Comparison of ENCODE assay signal across 8 cellular contexts in genomic region chr1:52842643-52843310, GRCh38. TPM values are rescaled to one million over a fixed set of nuclear protein-coding genes. Genes with fewer than 3 reads are reported as not detected.
DNase-seq lines count a peak whose midpoint lies in the region; ATAC-seq and TF ChIP-seq lines count a peak whose summit lies in the region.

TSS of gene ZYG11A (plus strand) at chr1:52842760. CDS start at chr1:52842884, 124 bp downstream.

- no peaks in the 10 kb centered on the region for H3K9me3 Mint-ChIP-seq in Caco-2 (ENCODE audit: unreplicated experiment)
- H3K9me3 Mint-ChIP-seq in activated naive CD8-positive, alpha-beta T cell (ENCODE audit: low read depth) = no peaks in the 10 kb centered on the region

- ATAC-seq in GM21381 (IDR thresholded peaks at IDR 0.05; ENCODE audit: unreplicated experiment) = peak; percentile 94
- ATAC-seq in right cardiac atrium = peak; percentile 95 to 96

- H3K27me3 ChIP-seq in Caco-2 (replicated peaks; ENCODE audit: control insufficient read depth, insufficient read depth, low read length) = no peaks in the 10 kb centered on the region
- no peaks in the 10 kb centered on the region; the same call in 1 of the 2 replicates for H3K27me3 ChIP-seq in SJSA1 (replicated peaks)
- H3K27me3 ChIP-seq in right cardiac atrium (ENCODE audit: control insufficient read depth, insufficient read depth) = no peaks in the 10 kb centered on the region
- H3K27me3 ChIP-seq in skeletal muscle tissue (ENCODE audit: control insufficient read depth in 3 of 3, insufficient read depth in 3 of 3, low read length in 3 of 3) = peaks cover 9 to 22% (median 17%) of the 10 kb centered on the region in 3 donors

- H3K36me3 ChIP-seq in Caco-2 (ENCODE audit: control insufficient read depth, insufficient read depth, low read length) (no peaks in the 10 kb centered on the region), SJSA1 (no peaks in the 10 kb centered on the region), skeletal muscle tissue (ENCODE audit: control insufficient read depth in 3 of 3, insufficient read depth in 3 of 3, low read length in 3 of 3) (no peaks in the 10 kb centered on the region)

- CTCF ChIA-PET in Caco-2 (lab: Charles Lee) = interaction anchor here (0.6 to 1.8 kb wide), 5 partner anchors 14 to 157 kb away, joined by 3 to 8 read pairs (median 3); partner anchors contain the start of genes ECHDC2 and ZYG11B

- peak within 1 kb of the TSS in 2 of 3 donors; percentile 14 to 54 for H3K9ac ChIP-seq in skeletal muscle tissue (ENCODE audit: low read depth in 1 of 3, low read length in 3 of 3)

- H3K36me3 Mint-ChIP-seq in Caco-2 (ENCODE audit: insufficient read depth, unreplicated experiment) = peaks cover 5% of the 10 kb centered on the region
- no peaks in the 10 kb centered on the region for H3K36me3 Mint-ChIP-seq in activated naive CD8-positive, alpha-beta T cell

- POLR2A ChIA-PET in Caco-2 (lab: Charles Lee) = interaction anchor here (0.6 to 1.5 kb wide), 3 partner anchors 25 to 225 kb away, joined by 3 to 6 read pairs (median 5); partner anchors contain the start of gene ECHDC2

- no peaks in the 10 kb centered on the region for H3K27me3 Mint-ChIP-seq in Caco-2 (ENCODE audit: insufficient read depth, unreplicated experiment)
- peaks cover 13% of the 10 kb centered on the region for H3K27me3 Mint-ChIP-seq in activated naive CD8-positive, alpha-beta T cell

- peaks cover 3% of the 10 kb centered on the region; the same call in 1 of the 2 replicates for H3K4me1 ChIP-seq in Caco-2
- H3K4me1 ChIP-seq in SJSA1 (replicated peaks) = peaks cover 12% of the 10 kb centered on the region
- peaks cover 4% of the 10 kb centered on the region for H3K4me1 ChIP-seq in right cardiac atrium (ENCODE audit: control insufficient read depth, insufficient read depth, low read length)
- peaks cover 0 to 9% (median 7%) of the 10 kb centered on the region in 3 donors for H3K4me1 ChIP-seq in skeletal muscle tissue (ENCODE audit: control insufficient read depth in 3 of 3, insufficient read depth in 3 of 3, low read length in 3 of 3)

- WGBS in right cardiac atrium = 2% methylated on average over 88 of the region's 88 CpGs

- H3K9me3 ChIP-seq in Caco-2 (no peaks in the 10 kb centered on the region), SJSA1 (replicated peaks) (peaks cover 6% of the 10 kb centered on the region), right cardiac atrium (ENCODE audit: control insufficient read depth, low read length) (no peaks in the 10 kb centered on the region), skeletal muscle tissue (ENCODE audit: control insufficient read depth in 3 of 3, low read length in 3 of 3) (no peaks in the 10 kb centered on the region)

- TF ChIP-seq CTCF in Caco-2 (IDR thresholded peaks at IDR 0.05; ENCODE audit: insufficient read depth in 1 of 2, low read depth in 1 of 2, low read length in 1 of 2, severe bottlenecking in 1 of 2, unreplicated experiment in 1 of 2) = peak; percentile 17 to 28

- DNase-seq in Caco-2 = peak; percentile 81 to 88
- peak; percentile 69 for DNase-seq in HuH-7.5 (ENCODE audit: low spot score)
- DNase-seq in SJSA1 (ENCODE audit: low read depth in 1 of 2, low spot score in 2 of 2) = peak; percentile 68 to 82
- DNase-seq in right cardiac atrium = peak; percentile 65 to 84 (median 81)
- no peak for DNase-seq in inferior parietal cortex (ENCODE audit: extremely low spot score)

- H3K27ac Mint-ChIP-seq in Caco-2 (ENCODE audit: unreplicated experiment) = no peak within 1 kb of the TSS
- no peak within 1 kb of the TSS for H3K27ac Mint-ChIP-seq in activated naive CD8-positive, alpha-beta T cell

- H3K4me1 Mint-ChIP-seq in Caco-2 (ENCODE audit: low read depth, unreplicated experiment) = no peaks in the 10 kb centered on the region
- peaks cover 3% of the 10 kb centered on the region for H3K4me1 Mint-ChIP-seq in activated naive CD8-positive, alpha-beta T cell (ENCODE audit: low read depth)

- H3K4me3 ChIP-seq in Caco-2 (ENCODE audit: low read depth, low read length) (peak within 1 kb of the TSS; percentile 35), SJSA1 (peak within 1 kb of the TSS; percentile 48), right cardiac atrium (ENCODE audit: low read length) (peak within 1 kb of the TSS; percentile 6), skeletal muscle tissue (ENCODE audit: low read length in 3 of 3) (peak within 1 kb of the TSS; percentile 60 to 67 (median 63))

- peak within 1 kb of the TSS; percentile 66 for H3K4me3 Mint-ChIP-seq in Caco-2 (ENCODE audit: unreplicated experiment)
- peak within 1 kb of the TSS; percentile 63 for H3K4me3 Mint-ChIP-seq in activated naive CD8-positive, alpha-beta T cell

- intact Hi-C loops in Caco-2 (cut with micrococcal nuclease; ENCODE audit: unreplicated experiment) (loop anchor here (1.0 kb wide), 1 partner anchor 341 kb away; no protein-coding TSS in a partner anchor), right cardiac atrium (cut with DNase I) (no loop called here)

- no peak within 1 kb of the TSS; the same call in 1 of the 2 replicates for H3K27ac ChIP-seq in SJSA1
- H3K27ac ChIP-seq in right cardiac atrium (ENCODE audit: low read length) = no peak within 1 kb of the TSS
- no peak within 1 kb of the TSS for H3K27ac ChIP-seq in skeletal muscle tissue (ENCODE audit: low read depth, low read length)

- no TSS peak for BruUV-seq in Caco-2 (replicated peaks; lab: Mats Ljungman, UMichigan)

RNA-seq across cellular contexts. Expression of gene ZYG11A, which starts in this region (rescaled TPM):
- total RNA-seq in Caco-2 (2022) (2.3 and 2.4 TPM in 2 replicates), right cardiac atrium (under 1 TPM in 1 of 4 donors, not detected in 3; 0.06 TPM), skeletal muscle tissue (not detected)
- total RNA-seq in SJSA1 (2014; rRNA removed; shearing (Covaris generic)) = 1.2 and 2.1 TPM in 2 replicates
- 0.02 TPM for polyA plus RNA-seq in right cardiac atrium

Comparison
In these comparisons a context has a peak if more than half of its experiments do, and no peak if none do; other contexts are left out.
1. Peak in DNase-seq, ATAC-seq and H3K4me3 ChIP-seq in right cardiac atrium; RNA of the gene not detected or under 1 TPM.
2. H3K4me3 ChIP-seq: peak in every context shown above with its lines; median percentile 63 in skeletal muscle tissue; 48 in SJSA1; 35 in Caco-2; 6 in right cardiac atrium.